In the genomic region with DNA sequence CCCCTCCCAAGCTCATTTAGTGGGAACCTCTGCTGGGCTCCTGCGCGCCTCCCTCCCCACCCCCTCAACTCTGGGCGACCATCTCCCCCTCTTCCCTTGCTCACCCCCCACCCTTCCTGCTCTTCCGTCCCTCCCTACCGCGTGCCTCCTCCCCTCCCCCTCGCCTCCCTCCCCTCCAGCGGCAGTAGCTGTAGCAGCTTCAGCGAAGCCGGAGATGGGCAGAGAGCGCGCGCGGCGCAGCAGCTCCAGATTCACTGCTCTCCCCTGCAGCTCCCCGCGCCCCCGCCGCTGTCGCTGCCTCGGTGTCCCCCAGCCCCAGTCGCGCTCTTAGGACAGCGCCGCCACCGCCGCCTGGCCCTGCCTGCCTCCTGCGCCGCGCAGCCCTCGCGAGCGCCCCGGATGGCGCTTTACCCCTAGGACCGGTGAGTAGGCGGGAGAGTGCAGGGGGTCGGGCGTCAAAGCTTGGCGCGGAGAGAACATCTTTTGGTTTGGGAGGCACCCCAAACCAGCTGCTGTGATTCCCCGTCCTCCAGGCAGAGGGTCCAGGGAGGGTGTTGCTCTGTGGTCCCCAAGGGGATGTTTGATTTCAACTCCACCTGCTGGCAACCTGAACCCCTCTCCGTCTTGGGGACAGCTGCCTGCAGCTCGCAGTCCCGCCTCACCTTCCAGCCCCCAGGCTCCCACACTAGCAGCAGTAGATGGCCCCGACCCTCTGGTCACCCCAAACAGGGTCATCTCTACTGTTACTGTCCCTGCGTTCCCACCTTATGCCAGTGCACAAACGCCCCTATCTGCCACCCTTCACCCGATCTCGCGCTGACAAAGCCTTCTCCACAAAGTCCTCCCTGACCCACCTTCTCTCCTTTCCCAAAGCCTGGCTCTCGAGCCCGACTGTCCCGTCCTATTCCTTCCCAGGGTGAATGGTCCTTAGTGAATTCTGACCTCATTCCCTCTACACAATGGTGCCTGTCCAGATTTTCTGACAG, we compare ENCODE assay signal across 12 cellular contexts. TPM values are rescaled to one million over a fixed set of nuclear protein-coding genes. Genes with fewer than 3 reads are reported as not detected.
DNase-seq lines count a peak whose midpoint lies in the region; ATAC-seq and TF ChIP-seq lines count a peak whose summit lies in the region.
"Had no signal": no experiment of that assay in that cellular context is flagged by ENCODE, and none has a peak within 500 bp of the region (broad histone marks: within the 10 kb centered on the region; RNA-seq: fewer than 3 reads in every experiment).

A gene (plus strand): TSS at position 184 of the 986 bp plus-strand sequence. CDS start 187,182 bp downstream, outside the sequence.

- DNase-seq in DMS153 (lab: John Stamatoyannopoulos, UW) (peak; percentile 82), NCI-H2171 (lab: John Stamatoyannopoulos, UW) (peak; percentile 91), dorsolateral prefrontal cortex (peak; percentile 65 to 92 (median 86)), GM19238 (ENCODE audit: insufficient read length, low spot score) (no peak), amniotic stem cell (lab: John Stamatoyannopoulos, UW) (no peak)
- DNase-seq in activated naive CD4-positive, alpha-beta T cell treated with anti-CD3 and anti-CD28 coated beads for 36 hours: no peak
- DNase-seq: activated CD4-positive, alpha-beta T cell treated with anti-CD3 and anti-CD28 coated beads, Interleukin-2, amount 10 ng/mL, durations not matched to agents 7 days and 5 days; uterus had no signal

- H3K4me1 ChIP-seq in neuron (ENCODE audit: insufficient read depth, low read length): peaks cover 16% of the 10 kb centered on the region

- peaks cover 3% of the 10 kb centered on the region for H3K4me1 Mint-ChIP-seq in activated naive CD4-positive, alpha-beta T cell treated with anti-CD3 and anti-CD28 coated beads for 36 hours (ENCODE audit: low read depth)
- H3K4me1 Mint-ChIP-seq: activated CD4-positive, alpha-beta T cell treated with anti-CD3 and anti-CD28 coated beads, Interleukin-2, amount 10 ng/mL, durations not matched to agents 7 days and 5 days had no signal

- H3K4me3 ChIP-seq in dorsolateral prefrontal cortex (peak within 1 kb of the TSS; percentile 55 to 91 (median 78)), neuron (ENCODE audit: low read length) (peak within 1 kb of the TSS; percentile 58)
- H3K4me3 ChIP-seq: uterus had no signal

- H3K27me3 ChIP-seq in dorsolateral prefrontal cortex (no peaks in the 10 kb centered on the region), neuron (ENCODE audit: insufficient read depth, low read length) (peaks cover 23% of the 10 kb centered on the region)

- peaks cover 2% of the 10 kb centered on the region for H3K9me3 Mint-ChIP-seq in activated naive CD4-positive, alpha-beta T cell treated with anti-CD3 and anti-CD28 coated beads for 36 hours
- H3K9me3 Mint-ChIP-seq: activated CD4-positive, alpha-beta T cell treated with anti-CD3 and anti-CD28 coated beads, Interleukin-2, amount 10 ng/mL, durations not matched to agents 7 days and 5 days had no signal

- TF ChIP-seq CTCF in dorsolateral prefrontal cortex (IDR thresholded peaks at IDR 0.05 in 54 of 56, conservative IDR thresholded peaks at IDR 0.05 in 2 of 56; ENCODE audit: low read depth in 1 of 56, partially characterized antibody in 56 of 56): peak in 32 of 56 donors; percentile 5 to 54 (median 23)

- intact Hi-C loops in dorsolateral prefrontal cortex (cut with DNase I): loop anchor here in 1 of 2 donors (5.0 kb wide), 3 partner anchors 41 to 506 kb away; a partner anchor contains a TSS
- intact Hi-C loops in activated naive CD4-positive, alpha-beta T cell treated with anti-CD3 and anti-CD28 coated beads for 36 hours (cut with micrococcal nuclease): no loop called here

- H3K36me3 ChIP-seq in neuron (ENCODE audit: insufficient read depth, low read length): no peaks in the 10 kb centered on the region
- H3K36me3 ChIP-seq: uterus had no signal

- H3K27ac Mint-ChIP-seq in activated naive CD4-positive, alpha-beta T cell treated with anti-CD3 and anti-CD28 coated beads for 36 hours: no peak within 1 kb of the TSS
- H3K27ac Mint-ChIP-seq: activated CD4-positive, alpha-beta T cell treated with anti-CD3 and anti-CD28 coated beads, Interleukin-2, amount 10 ng/mL, durations not matched to agents 7 days and 5 days had no signal

- CTCF ChIA-PET in activated naive CD4-positive, alpha-beta T cell treated with anti-CD3 and anti-CD28 coated beads for 36 hours (lab: Charles Lee): no interaction called here

- peak within 1 kb of the TSS; percentile 75 to 99 (median 96) for H3K27ac ChIP-seq in dorsolateral prefrontal cortex
- H3K27ac ChIP-seq: epithelial cell of prostate, uterus had no signal

- no peak for ATAC-seq in HG02884 (IDR thresholded peaks at IDR 0.05; ENCODE audit: unreplicated experiment)

- no peak within 1 kb of the TSS for H3K4me3 Mint-ChIP-seq in activated naive CD4-positive, alpha-beta T cell treated with anti-CD3 and anti-CD28 coated beads for 36 hours
- H3K4me3 Mint-ChIP-seq: activated CD4-positive, alpha-beta T cell treated with anti-CD3 and anti-CD28 coated beads, Interleukin-2, amount 10 ng/mL, durations not matched to agents 7 days and 5 days had no signal

- H3K36me3 Mint-ChIP-seq in activated naive CD4-positive, alpha-beta T cell treated with anti-CD3 and anti-CD28 coated beads for 36 hours (ENCODE audit: low read depth): peaks cover 2% of the 10 kb centered on the region

- H2AFZ ChIP-seq in neuron (ENCODE audit: low read depth, low read length): peak within 1 kb of the TSS; percentile 77

- H3K27me3 Mint-ChIP-seq in activated naive CD4-positive, alpha-beta T cell treated with anti-CD3 and anti-CD28 coated beads for 36 hours (ENCODE audit: low read depth): peaks cover 34% of the 10 kb centered on the region

- H3K9me3 ChIP-seq in neuron (ENCODE audit: low read length): no peaks in the 10 kb centered on the region
- H3K9me3 ChIP-seq: uterus had no signal

RNA-seq across cellular contexts. Expression of the gene that starts here (rescaled TPM):
- 10 to 100 TPM; 37.9 to 88.0 (median 63.2) TPM for total RNA-seq in dorsolateral prefrontal cortex
- not detected for total RNA-seq in activated naive CD4-positive, alpha-beta T cell treated with anti-CD3 and anti-CD28 coated beads for 36 hours
- total RNA-seq: activated CD4-positive, alpha-beta T cell treated with anti-CD3 and anti-CD28 coated beads, Interleukin-2, amount 10 ng/mL, durations not matched to agents 7 days and 5 days; M059J had no signal

Comparison
In these comparisons a context has a peak if more than half of its experiments do, and no peak if none do; other contexts are left out.
1. RNA of the gene that starts here (total RNA-seq): 37.9 to 88.0 TPM in dorsolateral prefrontal cortex; not detected in activated naive CD4-positive, alpha-beta T cell treated with anti-CD3 and anti-CD28 coated beads for 36 hours; every median in the first group is over 10 times any median in the second.
2. DNase-seq: peak in DMS153 (single experiment), NCI-H2171 (single experiment) and dorsolateral prefrontal cortex (10 of 10); none in GM19238 (single experiment), amniotic stem cell (single experiment) and activated naive CD4-positive, alpha-beta T cell treated with anti-CD3 and anti-CD28 coated beads for 36 hours (single experiment).